Comparison of ENCODE assay signal across 10 cellular contexts in the genomic region with DNA sequence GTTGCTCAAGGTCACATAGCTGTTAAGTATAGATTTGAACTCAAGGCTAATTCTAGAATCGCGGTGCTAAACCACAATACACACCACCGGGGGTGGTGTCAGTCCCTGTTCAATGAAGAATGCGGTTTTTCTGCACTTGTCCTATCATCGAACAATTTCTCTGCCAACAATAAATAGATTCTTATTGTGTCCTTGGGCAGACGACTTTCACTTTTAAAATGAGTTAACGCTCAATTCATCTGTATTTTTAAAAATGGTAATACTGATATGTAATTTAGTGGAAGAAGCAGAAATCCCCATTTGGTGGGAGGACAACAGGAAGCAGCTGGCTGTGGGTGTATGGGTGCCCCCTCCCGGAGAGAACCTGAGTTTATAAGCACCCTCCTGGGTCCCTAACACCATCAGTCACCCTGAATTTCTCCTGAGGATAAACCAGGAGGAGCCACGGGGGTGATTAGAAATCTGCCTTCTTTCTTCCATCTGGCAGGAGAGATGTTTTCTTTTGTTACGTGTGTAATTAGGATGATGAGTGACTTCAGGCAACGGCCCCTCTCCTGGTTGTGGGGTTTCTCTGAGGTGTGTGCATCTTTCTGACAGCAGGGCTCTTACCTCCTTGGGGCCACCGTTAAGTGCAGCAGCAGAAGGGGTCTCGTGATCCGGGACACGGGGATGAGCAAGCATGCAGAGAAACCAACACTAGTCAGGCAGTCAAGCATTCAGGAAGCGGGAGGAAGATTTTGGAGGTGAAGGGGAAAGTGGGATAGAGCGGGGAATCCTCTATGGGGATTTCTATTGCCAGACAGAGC.
DNase-seq lines count a peak whose midpoint lies in the region; ATAC-seq, FAIRE-seq and TF ChIP-seq lines count a peak whose summit lies in the region.
"Had no signal": no experiment of that assay in that cellular context is flagged by ENCODE, and none has a peak within 500 bp of the region (broad histone marks: within the 10 kb centered on the region; RNA-seq: fewer than 3 reads in every experiment).

No MANE protein-coding gene starts in this region.

- DNase-seq in Daoy (ENCODE audit: low read depth) = peak; percentile 8
- DNase-seq in bronchial epithelial cell (ENCODE audit: low read depth) = no peak
- no peak for DNase-seq in KBM-7
- DNase-seq in activated CD8-positive, alpha-beta memory T cell treated with anti-CD3 and anti-CD28 coated beads for 24 hours = no peak
- no peak for DNase-seq in ascending aorta (ENCODE audit: low spot score in 2 of 2)
- DNase-seq in activated naive CD4-positive, alpha-beta T cell treated with anti-CD3 and anti-CD28 coated beads, Interleukin-2, amount 50 U/mL, for 16 hours = no peak
- DNase-seq: activated naive CD4-positive, alpha-beta T cell treated with anti-CD3 and anti-CD28 coated beads for 36 hours; MV-4-11 had no signal

- H3K36me3 ChIP-seq in bronchial epithelial cell (ENCODE audit: control insufficient read depth, insufficient read depth, low read length) (no peaks in the 10 kb centered on the region), ascending aorta (no peaks in the 10 kb centered on the region)

- FAIRE-seq in bronchial epithelial cell (lab: Jason Lieb, UNC) = peak; percentile 28

- in situ Hi-C loops in KBM-7 (cut with MboI; ENCODE audit: low pct_unique_long_range_greater_than_20kb, low sequenced_read_pairs) = no loop called here

- H3K4me1 ChIP-seq in ascending aorta = no peaks in the 10 kb centered on the region

- H3K4me3 ChIP-seq in bronchial epithelial cell (ENCODE audit: low read depth, low read length) (no peak overlapping the region), ascending aorta (no peak overlapping the region)

- no peak overlapping the region for H3K27ac ChIP-seq in ascending aorta

- no peak for TF ChIP-seq CTCF in bronchial epithelial cell (IDR thresholded peaks at IDR 0.05; ENCODE audit: insufficient read depth, low read length, severe bottlenecking)
- TF ChIP-seq CTCF in ascending aorta (IDR thresholded peaks at IDR 0.05) = no peak

- no peaks in the 10 kb centered on the region for H3K27me3 ChIP-seq in bronchial epithelial cell (ENCODE audit: control insufficient read depth, insufficient read depth, low read length)
- H3K27me3 ChIP-seq in ascending aorta = no peaks in the 10 kb centered on the region

- H3K9me3 ChIP-seq in ascending aorta = no peaks in the 10 kb centered on the region

- peak; percentile 56 for ATAC-seq in GM19351 (IDR thresholded peaks at IDR 0.05; ENCODE audit: unreplicated experiment)
- peak; percentile 43 for ATAC-seq in HG03175 (IDR thresholded peaks at IDR 0.05; ENCODE audit: unreplicated experiment)

- intact Hi-C loops in ascending aorta (cut with DNase I) = loop anchor here (10.0 kb wide), 1 partner anchor 57 kb away; no protein-coding TSS in a partner anchor
